In the genomic region with DNA sequence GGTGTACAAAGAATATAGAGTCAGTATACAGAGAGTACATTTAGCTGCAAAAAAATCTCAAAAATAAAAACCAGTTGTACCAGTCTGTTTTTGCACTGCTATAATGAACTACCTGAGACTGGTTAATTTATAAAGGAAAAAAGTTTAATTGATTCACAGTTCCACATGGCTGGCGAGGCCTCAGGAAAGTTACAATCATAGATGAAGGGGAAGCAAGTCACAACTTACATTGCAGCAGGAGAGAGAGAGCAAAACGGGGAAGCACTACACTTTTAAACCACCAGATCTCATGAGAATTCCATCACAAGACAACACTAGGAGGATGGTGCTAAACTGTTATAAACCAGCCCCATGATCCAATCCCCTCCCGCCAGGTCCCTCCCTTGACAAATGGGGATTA, we compare ENCODE assay signal across 24 cellular contexts.
"Had no signal": no experiment of that assay in that cellular context is flagged by ENCODE, and none has a peak within 500 bp of the region (broad histone marks: within the 10 kb centered on the region; RNA-seq: fewer than 3 reads in every experiment).

No MANE protein-coding gene starts in this region.

- H3K4me3 Mint-ChIP-seq: activated CD4-positive, alpha-beta memory T cell treated with anti-CD3 and anti-CD28 coated beads, Interleukin-2, amount 10 ng/mL, durations not matched to agents 7 days and 5 days; activated CD4-positive, alpha-beta T cell treated with anti-CD3 and anti-CD28 coated beads for 36 hours; activated naive CD4-positive, alpha-beta T cell treated with anti-CD3 and anti-CD28 coated beads, Interleukin-2, amount 10 ng/mL, durations not matched to agents 7 days and 5 days; activated naive CD8-positive, alpha-beta T cell treated with anti-CD3 and anti-CD28 coated beads, Interleukin-2, amount 10 ng/mL, durations not matched to agents 7 days and 5 days; activated T-helper 17 cell treated with anti-CD3 and anti-CD28 coated beads, Interleukin-2, amount 50 U/mL, for 72 hours; IgD-negative memory B cell had no signal

- H3K27me3 Mint-ChIP-seq: activated naive CD4-positive, alpha-beta T cell treated with anti-CD3 and anti-CD28 coated beads, Interleukin-2, amount 10 ng/mL, durations not matched to agents 7 days and 5 days; activated naive CD8-positive, alpha-beta T cell treated with anti-CD3 and anti-CD28 coated beads, Interleukin-2, amount 10 ng/mL, durations not matched to agents 7 days and 5 days; IgD-negative memory B cell had no signal

- H3K4me1 Mint-ChIP-seq: activated CD4-positive, alpha-beta memory T cell treated with anti-CD3 and anti-CD28 coated beads, Interleukin-2, amount 10 ng/mL, durations not matched to agents 7 days and 5 days; activated CD4-positive, alpha-beta T cell treated with anti-CD3 and anti-CD28 coated beads for 36 hours; activated naive CD4-positive, alpha-beta T cell treated with anti-CD3 and anti-CD28 coated beads, Interleukin-2, amount 10 ng/mL, durations not matched to agents 7 days and 5 days; activated naive CD8-positive, alpha-beta T cell treated with anti-CD3 and anti-CD28 coated beads, Interleukin-2, amount 10 ng/mL, durations not matched to agents 7 days and 5 days; activated T-helper 17 cell treated with anti-CD3 and anti-CD28 coated beads, Interleukin-2, amount 50 U/mL, for 72 hours; IgD-negative memory B cell had no signal

- H3K4me3 ChIP-seq: adrenal gland had no signal

- H3K27ac ChIP-seq: adrenal gland, WERI-Rb-1 had no signal

- ATAC-seq: activated CD4-positive, alpha-beta T cell treated with anti-CD3 and anti-CD28 coated beads for 36 hours; activated T-helper 17 cell treated with anti-CD3 and anti-CD28 coated beads, Interleukin-2, amount 50 U/mL, for 72 hours; PC-3 had no signal

- H3K27me3 ChIP-seq: adrenal gland had no signal

- H3K4me1 ChIP-seq: adrenal gland had no signal

- H3K9me3 ChIP-seq: adrenal gland had no signal

- H3K36me3 ChIP-seq: adrenal gland, WERI-Rb-1 had no signal

- H3K27ac Mint-ChIP-seq: activated CD4-positive, alpha-beta memory T cell treated with anti-CD3 and anti-CD28 coated beads, Interleukin-2, amount 10 ng/mL, durations not matched to agents 7 days and 5 days; activated CD4-positive, alpha-beta T cell treated with anti-CD3 and anti-CD28 coated beads for 36 hours; activated naive CD4-positive, alpha-beta T cell treated with anti-CD3 and anti-CD28 coated beads, Interleukin-2, amount 10 ng/mL, durations not matched to agents 7 days and 5 days; activated naive CD8-positive, alpha-beta T cell treated with anti-CD3 and anti-CD28 coated beads, Interleukin-2, amount 10 ng/mL, durations not matched to agents 7 days and 5 days; activated T-helper 17 cell treated with anti-CD3 and anti-CD28 coated beads, Interleukin-2, amount 50 U/mL, for 72 hours; IgD-negative memory B cell had no signal

- H3K36me3 Mint-ChIP-seq: activated naive CD4-positive, alpha-beta T cell treated with anti-CD3 and anti-CD28 coated beads, Interleukin-2, amount 10 ng/mL, durations not matched to agents 7 days and 5 days; activated naive CD8-positive, alpha-beta T cell treated with anti-CD3 and anti-CD28 coated beads, Interleukin-2, amount 10 ng/mL, durations not matched to agents 7 days and 5 days; IgD-negative memory B cell had no signal

- DNase-seq: activated CD4-positive, alpha-beta memory T cell treated with anti-CD3 and anti-CD28 coated beads, Interleukin-2, amount 10 ng/mL, durations not matched to agents 7 days and 5 days; activated CD4-positive, alpha-beta T cell treated with anti-CD3 and anti-CD28 coated beads for 36 hours; activated CD4-positive, alpha-beta T cell treated with anti-CD3 and anti-CD28 coated beads, Interleukin-2, amount 50 U/mL, for 1 hour; activated gamma-delta T cell treated with Interleukin-2 at 50 U/mL for 16 hours; activated naive CD4-positive, alpha-beta T cell treated with anti-CD3 and anti-CD28 coated beads, Interleukin-2, amount 10 ng/mL, durations not matched to agents 7 days and 5 days; activated naive CD8-positive, alpha-beta T cell treated with anti-CD3 and anti-CD28 coated beads, Interleukin-2, amount 10 ng/mL, durations not matched to agents 7 days and 5 days; activated T-cell treated with anti-CD3 and anti-CD28 coated beads for 4 hours; activated T-cell treated with anti-CD3 and anti-CD28 coated beads, Interleukin-2, amount 50 U/mL, for 48 hours; adrenal gland; anterior cingulate cortex; KG1; NCI-H1105; NCI-H1436; NCI-H1694 treated with DMSO at 0.1 percent for 48 hours; NCI-H2081; NCI-H446; NCI-H524; PC-3; SHP77 treated with DMSO at 0.1 percent for 48 hours; T-helper 2 cell; T1000; WERI-Rb-1 had no signal
